Comparison of ENCODE assay signal across 7 cellular contexts in genomic region chr9:272251-273213, GRCh38. TPM values are rescaled to one million over a fixed set of nuclear protein-coding genes. Genes with fewer than 3 reads are reported as not detected.
A peak's percentile ranks its signal among the peaks of the same experiment; 100 is the strongest.
DNase-seq lines count a peak whose midpoint lies in the region; ATAC-seq lines count a peak whose summit lies in the region.

No MANE protein-coding gene starts in this region.

- ATAC-seq in GM19372 (IDR thresholded peaks at IDR 0.05; ENCODE audit: low read depth, unreplicated experiment): peak; percentile 98
- ATAC-seq in HG03354 (IDR thresholded peaks at IDR 0.05; ENCODE audit: poor library complexity, severe bottlenecking, unreplicated experiment): peak; percentile 98
- peak; percentile 76 for ATAC-seq in esophagus mucosa

- peak; percentile 68 for DNase-seq in activated CD4-positive, CD25-positive, alpha-beta regulatory T cell treated with anti-CD3 and anti-CD28 coated beads, Interleukin-2, amount 50 U/mL, for 16 hours (ENCODE audit: low read depth, low spot score)
- DNase-seq in stimulated activated CD8-positive, alpha-beta memory T cell treated with anti-CD3 and anti-CD28 coated beads, Interleukin-15, amount 100 ng/mL, for 48 hours (ENCODE audit: low read depth in 2 of 2): peak; percentile 47 to 48
- no peak for DNase-seq in NCI-H2196 treated with DMSO at 0.1 percent for 48 hours (lab: John Stamatoyannopoulos, UW; ENCODE audit: unreplicated experiment)
- no peak for DNase-seq in kidney glomerular epithelial cell (lab: John Stamatoyannopoulos, UW)

RNA-seq across cellular contexts. Expression of gene DOCK8, which starts 57.9 kb away (rescaled TPM):
- 11.4 TPM for total RNA-seq in esophagus mucosa

Comparison
In these comparisons a context has a peak if more than half of its experiments do, and no peak if none do; other contexts are left out.
1. DNase-seq: peak in activated CD4-positive, CD25-positive, alpha-beta regulatory T cell treated with anti-CD3 and anti-CD28 coated beads, Interleukin-2, amount 50 U/mL, for 16 hours (single experiment) and stimulated activated CD8-positive, alpha-beta memory T cell treated with anti-CD3 and anti-CD28 coated beads, Interleukin-15, amount 100 ng/mL, for 48 hours (2 of 2); none in NCI-H2196 treated with DMSO at 0.1 percent for 48 hours (single experiment) and kidney glomerular epithelial cell (single experiment).
2. Peak in every context shown above with its lines, with median percentiles within 50 percentile points of each other: ATAC-seq.